ENCODE assay signal across 21 cellular contexts in genomic region chr11:105899776-105900175, GRCh38.
"Had no signal": no experiment of that assay in that cellular context is flagged by ENCODE, and none has a peak within 500 bp of the region (broad histone marks: within the 10 kb centered on the region; RNA-seq: fewer than 3 reads in every experiment).

No MANE protein-coding gene starts in this region.

- FAIRE-seq: islet of Langerhans had no signal

- H3K27ac ChIP-seq: adrenal gland, breast epithelium, foreskin keratinocyte, neural progenitor cell, spleen, thyroid gland had no signal

- DNase-seq: activated CD4-positive, alpha-beta T cell treated with anti-CD3 and anti-CD28 coated beads, Interleukin-2, amount 50 U/mL, for 4 hours; activated CD8-positive, alpha-beta memory T cell treated with anti-CD3 and anti-CD28 coated beads for 24 hours; activated CD8-positive, alpha-beta memory T cell treated with anti-CD3 and anti-CD28 coated beads, Interleukin-2, amount 50 U/mL, for 4 hours; activated T-cell treated with anti-CD3 and anti-CD28 coated beads, Interleukin-2, amount 50 U/mL, for 24 hours; adrenal gland; cortex of kidney; effector CD4-positive, alpha-beta T cell; erythroblast; foreskin keratinocyte; left colon; mesenchymal stem cell; naive B cell; retina; spleen; stimulated activated CD4-positive, alpha-beta T cell treated with anti-CD3 and anti-CD28 coated beads, Interleukin-4, amount 100 ng/mL, for 1 hour; stimulated activated naive CD4-positive, alpha-beta T cell; T-helper 9 cell; thyroid gland had no signal

- H3K27me3 ChIP-seq: adrenal gland, breast epithelium, foreskin keratinocyte, neural progenitor cell, spleen, thyroid gland had no signal

- H3K4me1 ChIP-seq: adrenal gland, breast epithelium, foreskin keratinocyte, spleen, thyroid gland had no signal

- H3K4me3 ChIP-seq: adrenal gland, breast epithelium, neural progenitor cell, spleen, thyroid gland had no signal

- H3K9me3 ChIP-seq: adrenal gland, breast epithelium, spleen, thyroid gland had no signal

- H3K36me3 ChIP-seq: adrenal gland, breast epithelium, neural progenitor cell, spleen, thyroid gland had no signal
